23 cellular contexts compared by ENCODE assay signal in genomic region chr4:22030321-22030720, GRCh38.
DNase-seq lines count a peak whose midpoint lies in the region; ATAC-seq and TF ChIP-seq lines count a peak whose summit lies in the region.
"Had no signal": no experiment of that assay in that cellular context is flagged by ENCODE, and none has a peak within 500 bp of the region (broad histone marks: within the 10 kb centered on the region; RNA-seq: fewer than 3 reads in every experiment).

No MANE protein-coding gene starts in this region.

- CTCF ChIA-PET in mammary epithelial cell (lab: Charles Lee; ENCODE audit: low non-redundant PET) = no interaction called here

- H3K27me3 ChIP-seq in mammary epithelial cell (ENCODE audit: insufficient read depth, low read length) = peaks cover 2% of the 10 kb centered on the region
- H3K27me3 ChIP-seq: BLaER1, neutrophil had no signal

- 61% methylated on average over 5 of the region's 5 CpGs for WGBS in mammary epithelial cell (ENCODE audit: low coverage, missing lambda C conversion rate)

- H3K4me1 ChIP-seq in mucosa of descending colon (ENCODE audit: low read depth) (no peaks in the 10 kb centered on the region), mammary epithelial cell (ENCODE audit: insufficient read depth, low read length) (no peaks in the 10 kb centered on the region)
- H3K4me1 ChIP-seq: BLaER1 had no signal

- no peak overlapping the region for H3K9ac ChIP-seq in mammary epithelial cell (ENCODE audit: insufficient read depth, low read length)
- H3K9ac ChIP-seq: BLaER1 had no signal

- no peak overlapping the region for H3K27ac ChIP-seq in mammary epithelial cell (ENCODE audit: insufficient read depth, low read depth, low read length)
- H3K27ac ChIP-seq: BLaER1, neutrophil had no signal

- H3K36me3 ChIP-seq in mucosa of descending colon (ENCODE audit: low read depth) = no peaks in the 10 kb centered on the region
- no peaks in the 10 kb centered on the region for H3K36me3 ChIP-seq in mammary epithelial cell (ENCODE audit: insufficient read depth, low read length)
- H3K36me3 ChIP-seq: BLaER1, neutrophil had no signal

- peak; percentile 82 for ATAC-seq in esophagus mucosa
- no peak for ATAC-seq in mucosa of descending colon
- ATAC-seq: Right ventricle myocardium inferior had no signal

- TF ChIP-seq CTCF in mucosa of descending colon (IDR thresholded peaks at IDR 0.05) = no peak
- no peak for TF ChIP-seq CTCF in mammary epithelial cell (conservative IDR thresholded peaks at IDR 0.05 in 1 of 2, IDR thresholded peaks at IDR 0.05 in 1 of 2; ENCODE audit: extremely low read depth in 1 of 2, insufficient read depth in 1 of 2, low read depth in 1 of 2, low read length in 2 of 2)

- dilution Hi-C loops in mammary epithelial cell (cut with HindIII; ENCODE audit: low sequenced_read_pairs) = no loop called here

- DNase-seq in COR-L47 (lab: John Stamatoyannopoulos, UW) = peak; percentile 70
- peak; percentile 79 for DNase-seq in NCI-H1417 treated with DMSO at 0.1 percent for 48 hours (lab: John Stamatoyannopoulos, UW)
- DNase-seq in NCI-H748 (lab: John Stamatoyannopoulos, UW; ENCODE audit: unreplicated experiment) = peak; percentile 78
- no peak for DNase-seq in retina
- no peak for DNase-seq in mucosa of descending colon
- DNase-seq in dedifferentiated amniotic fluid mesenchymal stem cell (ENCODE audit: extremely low spot score) = no peak
- no peak for DNase-seq in mammary epithelial cell
- DNase-seq: ACHN; activated CD4-positive, alpha-beta T cell treated with anti-CD3 and anti-CD28 coated beads, Interleukin-2, amount 50 U/mL, for 48 hours; activated CD8-positive, alpha-beta memory T cell treated with anti-CD3 and anti-CD28 coated beads, Interleukin-2, amount 50 U/mL, for 48 hours; activated naive CD8-positive, alpha-beta T cell treated with anti-CD3 and anti-CD28 coated beads for 36 hours; EL; Kasumi-1; kidney; MV-4-11; NCI-H524 treated with DMSO at 0.1 percent for 48 hours; stimulated activated CD4-positive, alpha-beta T cell treated with anti-CD3 and anti-CD28 coated beads, Interleukin-15, amount 100 ng/mL, for 24 hours; SW 1271 had no signal

- H3K9me3 ChIP-seq in mucosa of descending colon = no peaks in the 10 kb centered on the region
- no peaks in the 10 kb centered on the region for H3K9me3 ChIP-seq in mammary epithelial cell (replicated peaks; ENCODE audit: insufficient read depth, low read length)
- H3K9me3 ChIP-seq: BLaER1, neutrophil had no signal

- no peak overlapping the region for H2AFZ ChIP-seq in mammary epithelial cell (ENCODE audit: low read depth, low read length)

- intact Hi-C loops in mucosa of descending colon (cut with DNase I, micrococcal nuclease) = no loop called here
- intact Hi-C loops in mammary epithelial cell (cut with micrococcal nuclease) = no loop called here

- in situ Hi-C loops in mammary epithelial cell (cut with MboI; ENCODE audit: low sequenced_read_pairs in 2 of 2) = no loop called here

- H4K20me1 ChIP-seq in mammary epithelial cell (ENCODE audit: insufficient read depth, low read length) = no peaks in the 10 kb centered on the region
- H4K20me1 ChIP-seq: BLaER1 had no signal

- no TSS peak for BruUV-seq in mammary epithelial cell (replicated peaks; lab: Mats Ljungman, UMichigan)

- H3K4me3 ChIP-seq in mucosa of descending colon (no peak overlapping the region), mammary epithelial cell (replicated peaks in 1 of 3; ENCODE audit: insufficient read depth in 1 of 3, low read depth in 2 of 3, low read length in 3 of 3) (no peak overlapping the region)
- H3K4me3 ChIP-seq: BLaER1, lung had no signal

- no peaks in the 10 kb centered on the region for H3K79me2 ChIP-seq in mammary epithelial cell (ENCODE audit: insufficient read depth, low read length)

- no peak overlapping the region for H3K4me2 ChIP-seq in mammary epithelial cell (ENCODE audit: insufficient read depth, low read depth, low read length)
- H3K4me2 ChIP-seq: BLaER1 had no signal

Comparison
In these comparisons a context has a peak if more than half of its experiments do, and no peak if none do; other contexts are left out.
1. DNase-seq: peak in COR-L47 (single experiment), NCI-H1417 treated with DMSO at 0.1 percent for 48 hours (single experiment) and NCI-H748 (single experiment); none in retina (single experiment), mucosa of descending colon (0 of 3), dedifferentiated amniotic fluid mesenchymal stem cell (single experiment) and mammary epithelial cell (single experiment).